Comparison of ENCODE assay signal across 17 cellular contexts in genomic region chr4:147513051-147513450, GRCh38. TPM values are rescaled to one million over a fixed set of nuclear protein-coding genes. Genes with fewer than 3 reads are reported as not detected.
DNase-seq lines count a peak whose midpoint lies in the region; ATAC-seq, FAIRE-seq and TF ChIP-seq lines count a peak whose summit lies in the region.
"Had no signal": no experiment of that assay in that cellular context is flagged by ENCODE, and none has a peak within 500 bp of the region (broad histone marks: within the 10 kb centered on the region; RNA-seq: fewer than 3 reads in every experiment).

No MANE protein-coding gene starts in this region.

- H2AFZ ChIP-seq in astrocyte (ENCODE audit: low read depth, low read length) = no peak overlapping the region

- no peaks in the 10 kb centered on the region for H4K20me1 ChIP-seq in astrocyte (ENCODE audit: insufficient read depth, low read length)
- H4K20me1 ChIP-seq: BLaER1 treated with 17β-estradiol and CSF1 and Interleukin-3, amounts not matched to agents 10 nM and 100 nM had no signal

- TF ChIP-seq POLR2A in heart left ventricle (IDR thresholded peaks at IDR 0.05) = no peak
- no peak for TF ChIP-seq POLR2A in vagina (IDR thresholded peaks at IDR 0.05)

- H3K27ac ChIP-seq in right cardiac atrium (ENCODE audit: low read length) (peak overlapping the region; percentile 14), heart left ventricle (no peak overlapping the region), astrocyte (ENCODE audit: low read depth, low read length) (peak overlapping the region; percentile 51), vagina (peak overlapping the region; percentile 3)
- H3K27ac ChIP-seq: 22Rv1; BLaER1 treated with 17β-estradiol and CSF1 and Interleukin-3, amounts not matched to agents 10 nM and 100 nM had no signal

- TF ChIP-seq CTCF in heart left ventricle (IDR thresholded peaks at IDR 0.05) (no peak), astrocyte (IDR thresholded peaks at IDR 0.05; ENCODE audit: insufficient read depth, low read depth, low read length) (no peak), mesothelial cell of epicardium (IDR thresholded peaks at IDR 0.05; ENCODE audit: unreplicated experiment) (no peak), vagina (IDR thresholded peaks at IDR 0.05) (no peak)

- intact Hi-C loops in right cardiac atrium (cut with DNase I) (no loop called here), heart left ventricle (cut with DNase I) (loop anchor here in 1 of 10 donors (10.0 kb wide), 2 partner anchors 348 to 352 kb away; no protein-coding TSS in a partner anchor), vagina (cut with DNase I) (no loop called here)

- H3K79me2 ChIP-seq in astrocyte (ENCODE audit: insufficient read depth, low read length) = peaks cover 2% of the 10 kb centered on the region

- H3K4me3 ChIP-seq in right cardiac atrium (ENCODE audit: low read length) (no peak overlapping the region), heart left ventricle (no peak overlapping the region), astrocyte (ENCODE audit: insufficient read depth, low read depth, low read length) (no peak overlapping the region), vagina (no peak overlapping the region)
- H3K4me3 ChIP-seq: BLaER1 treated with 17β-estradiol and CSF1 and Interleukin-3, amounts not matched to agents 10 nM and 100 nM had no signal

- H3K27me3 Mint-ChIP-seq in astrocyte (ENCODE audit: low read depth, unreplicated experiment) (no peaks in the 10 kb centered on the region), mesothelial cell of epicardium (ENCODE audit: low read depth) (no peaks in the 10 kb centered on the region)

- H3K9me3 ChIP-seq in right cardiac atrium (ENCODE audit: control insufficient read depth, low read length) = no peaks in the 10 kb centered on the region
- H3K9me3 ChIP-seq in heart left ventricle = no peaks in the 10 kb centered on the region
- H3K9me3 ChIP-seq in astrocyte (ENCODE audit: insufficient read depth, low read depth, low read length) = no peaks in the 10 kb centered on the region
- H3K9me3 ChIP-seq in vagina = no peaks in the 10 kb centered on the region
- H3K9me3 ChIP-seq: BLaER1 treated with 17β-estradiol and CSF1 and Interleukin-3, amounts not matched to agents 10 nM and 100 nM had no signal

- ATAC-seq in right cardiac atrium = peak in 1 of 2 donors; percentile 11
- ATAC-seq in heart left ventricle = no peak

- 78% methylated on average over 2 of the region's 2 CpGs for WGBS in right cardiac atrium
- 62 to 75% (median 74%) methylated on average over 2 of the region's 2 CpGs for WGBS in heart left ventricle, 4 donors

- FAIRE-seq in astrocyte (lab: Jason Lieb, UNC) = no peak
- no peak for FAIRE-seq in urothelium cell line (lab: Jason Lieb, UNC)
- FAIRE-seq: G401.6, GM12892 had no signal

- DNase-seq in right cardiac atrium (no peak), heart left ventricle (no peak), astrocyte (ENCODE audit: low read depth) (peak; percentile 36), mesothelial cell of epicardium (ENCODE audit: low spot score in 2 of 2, unreplicated experiment in 2 of 2) (no peak), vagina (ENCODE audit: extremely low spot score in 2 of 2) (no peak), nucleus accumbens (lab: John Stamatoyannopoulos, UW) (no peak), DMS153 treated with DMSO at 0.1 percent for 48 hours (lab: John Stamatoyannopoulos, UW; ENCODE audit: unreplicated experiment) (no peak), urothelium cell line (ENCODE audit: low spot score) (no peak)
- DNase-seq: AML-193; CD4-positive, CD25-positive, alpha-beta regulatory T cell; HCEC 1CT had no signal

- H3K4me2 ChIP-seq in astrocyte (ENCODE audit: low read length) = peak overlapping the region; percentile 47
- H3K4me2 ChIP-seq: BLaER1 treated with 17β-estradiol and CSF1 and Interleukin-3, amounts not matched to agents 10 nM and 100 nM had no signal

- H3K36me3 Mint-ChIP-seq in astrocyte (ENCODE audit: low read depth, unreplicated experiment) (no peaks in the 10 kb centered on the region), mesothelial cell of epicardium (peaks cover 35% of the 10 kb centered on the region)
- H3K36me3 Mint-ChIP-seq: CD4-positive, CD25-positive, alpha-beta regulatory T cell had no signal

- H3K27ac Mint-ChIP-seq in astrocyte (ENCODE audit: unreplicated experiment) (no peak overlapping the region), mesothelial cell of epicardium (peak overlapping the region; percentile 87)
- H3K27ac Mint-ChIP-seq: CD4-positive, CD25-positive, alpha-beta regulatory T cell had no signal

- H3K4me1 Mint-ChIP-seq in astrocyte (ENCODE audit: low read depth, unreplicated experiment) (peaks cover 12% of the 10 kb centered on the region), mesothelial cell of epicardium (peaks cover 47% of the 10 kb centered on the region)
- H3K4me1 Mint-ChIP-seq: CD4-positive, CD25-positive, alpha-beta regulatory T cell had no signal

- H3K4me3 Mint-ChIP-seq in astrocyte (ENCODE audit: unreplicated experiment) (no peak overlapping the region), mesothelial cell of epicardium (no peak overlapping the region)
- H3K4me3 Mint-ChIP-seq: CD4-positive, CD25-positive, alpha-beta regulatory T cell had no signal

- no peaks in the 10 kb centered on the region for H3K36me3 ChIP-seq in heart left ventricle
- H3K36me3 ChIP-seq in astrocyte (ENCODE audit: insufficient read depth, low read length) = peaks cover 2% of the 10 kb centered on the region
- H3K36me3 ChIP-seq in vagina = no peaks in the 10 kb centered on the region
- H3K36me3 ChIP-seq: BLaER1 treated with 17β-estradiol and CSF1 and Interleukin-3, amounts not matched to agents 10 nM and 100 nM had no signal

- no peaks in the 10 kb centered on the region for H3K9me3 Mint-ChIP-seq in astrocyte (ENCODE audit: unreplicated experiment)
- H3K9me3 Mint-ChIP-seq in mesothelial cell of epicardium = no peaks in the 10 kb centered on the region

- H3K27me3 ChIP-seq in right cardiac atrium (ENCODE audit: control insufficient read depth, insufficient read depth) (no peaks in the 10 kb centered on the region), heart left ventricle (no peaks in the 10 kb centered on the region), astrocyte (ENCODE audit: insufficient read depth, low read length) (no peaks in the 10 kb centered on the region), vagina (no peaks in the 10 kb centered on the region)
- H3K27me3 ChIP-seq: BLaER1 treated with 17β-estradiol and CSF1 and Interleukin-3, amounts not matched to agents 10 nM and 100 nM had no signal

- peak overlapping the region; percentile 31 for H3K9ac ChIP-seq in astrocyte (ENCODE audit: low read length)
- H3K9ac ChIP-seq: BLaER1 treated with 17β-estradiol and CSF1 and Interleukin-3, amounts not matched to agents 10 nM and 100 nM had no signal

- H3K4me1 ChIP-seq in right cardiac atrium (ENCODE audit: control insufficient read depth, insufficient read depth, low read length) = peaks cover 6% of the 10 kb centered on the region
- H3K4me1 ChIP-seq in heart left ventricle = peaks cover 0 to 55% (median 5%) of the 10 kb centered on the region in 12 donors
- H3K4me1 ChIP-seq in astrocyte (ENCODE audit: insufficient read depth, low read length) = peaks cover 17% of the 10 kb centered on the region
- H3K4me1 ChIP-seq in vagina = peaks cover 9% of the 10 kb centered on the region
- H3K4me1 ChIP-seq: BLaER1 treated with 17β-estradiol and CSF1 and Interleukin-3, amounts not matched to agents 10 nM and 100 nM had no signal

RNA-seq across cellular contexts. Expression of gene EDNRA, which starts 32.2 kb away (rescaled TPM):
- total RNA-seq in right cardiac atrium (10 to 100 TPM; 43.3 to 99.8 (median 66.2) TPM), heart left ventricle (10 to 100 TPM in 8 of 9 donors, 1 to 10 TPM in 1; 6.8 to 39.0 (median 16.3) TPM), astrocyte (6.4 and 9.3 TPM in 2 replicates), mesothelial cell of epicardium (135 to 140 TPM (median 135 TPM) in 3 replicates), vagina (41.5 TPM)
- polyA plus RNA-seq in right cardiac atrium (21.9 TPM), heart left ventricle (10 to 100 TPM in 1 of 2 donors, 1 to 10 TPM in 1; 3.8 to 12.0 TPM)
- total RNA-seq: CD4-positive, CD25-positive, alpha-beta regulatory T cell; H4; HT-29 had no signal
- polyA plus RNA-seq: CD4-positive, CD25-positive, alpha-beta regulatory T cell had no signal

Comparison
In these comparisons a context has a peak if more than half of its experiments do, and no peak if none do; other contexts are left out.
1. H3K27ac ChIP-seq: peak in right cardiac atrium (single experiment), astrocyte (single experiment) and vagina (single experiment); none in heart left ventricle (0 of 12).